Comparison of ENCODE assay signal across 1 cellular context in genomic region chr3:197522183-197522715, GRCh38.
A peak's percentile ranks its signal among the peaks of the same experiment; 100 is the strongest.
TF ChIP-seq lines count a peak whose summit lies in the region.

No MANE protein-coding gene starts in this region.

TF ChIP-seq in HepG2, 621 proteins besides CTCF, POLR2A, EP300 and RAD21 (continued from another document and continues in another):
- TF ChIP-seq ZNF800 (CRISPR knock-in tag; IDR thresholded peaks at IDR 0.05) (no peak), ARNT (IDR thresholded peaks at IDR 0.05) (no peak), AKAP8 (CRISPR knock-in tag; IDR thresholded peaks at IDR 0.05) (no peak), SMC3 (IDR thresholded peaks at IDR 0.05; ENCODE audit: low read length) (no peak), FUBP1 (CRISPR knock-in tag; IDR thresholded peaks at IDR 0.05; ENCODE audit: borderline replicate concordance) (no peak), ZFY (CRISPR knock-in tag; IDR thresholded peaks at IDR 0.05) (no peak), SCMH1 (CRISPR knock-in tag; IDR thresholded peaks at IDR 0.05; ENCODE audit: borderline replicate concordance) (no peak), MAX (IDR thresholded peaks at IDR 0.05) (peak; percentile 40; the same call in 1 of the 2 replicates), HNRNPL (IDR thresholded peaks at IDR 0.05; ENCODE audit: low read depth, low read length) (0 out of 2 replicates have a peak, but pooled peaks have one; percentile 60), ESRRA (CRISPR knock-in tag; IDR thresholded peaks at IDR 0.05; ENCODE audit: low read depth) (no peak), ETV5 (CRISPR knock-in tag; IDR thresholded peaks at IDR 0.05; ENCODE audit: borderline replicate concordance) (no peak), SPEN (CRISPR knock-in tag; IDR thresholded peaks at IDR 0.05; ENCODE audit: low read depth) (no peak), SP4 (CRISPR knock-in tag; IDR thresholded peaks at IDR 0.05) (no peak), PATZ1 (CRISPR knock-in tag; IDR thresholded peaks at IDR 0.05) (no peak), ZSCAN31 (CRISPR knock-in tag; IDR thresholded peaks at IDR 0.05; ENCODE audit: low read depth) (0 out of 2 replicates have a peak, but pooled peaks have one; percentile 6), IRF9 (CRISPR knock-in tag; IDR thresholded peaks at IDR 0.05; ENCODE audit: borderline replicate concordance) (no peak), ZNF333 (CRISPR knock-in tag; IDR thresholded peaks at IDR 0.05; ENCODE audit: borderline replicate concordance) (no peak), HMGA1 (CRISPR knock-in tag; conservative IDR thresholded peaks at IDR 0.05) (no peak), ZNF292 (CRISPR knock-in tag; IDR thresholded peaks at IDR 0.05; ENCODE audit: borderline replicate concordance, low read depth) (no peak), BCL6 (CRISPR knock-in tag; IDR thresholded peaks at IDR 0.05) (no peak), HMG20B (CRISPR knock-in tag; conservative IDR thresholded peaks at IDR 0.05) (no peak), HNF4A (CRISPR knock-in tag; IDR thresholded peaks at IDR 0.05) (no peak), TARDBP (CRISPR knock-in tag; IDR thresholded peaks at IDR 0.05) (no peak), PHF8 (CRISPR knock-in tag; IDR thresholded peaks at IDR 0.05) (peak; percentile 13; the same call in 1 of the 2 replicates), ATF2 (CRISPR knock-in tag; IDR thresholded peaks at IDR 0.05) (no peak), SMAD3 (CRISPR knock-in tag; IDR thresholded peaks at IDR 0.05) (no peak), ZBTB42 (CRISPR knock-in tag; IDR thresholded peaks at IDR 0.05) (no peak), ZNF572 (CRISPR knock-in tag; IDR thresholded peaks at IDR 0.05) (no peak), SNAPC2 (CRISPR knock-in tag; IDR thresholded peaks at IDR 0.05) (no peak), ZNF609 (CRISPR knock-in tag; IDR thresholded peaks at IDR 0.05; ENCODE audit: borderline replicate concordance) (peak; percentile 26; the same call in 1 of the 2 replicates), POLR2G (IDR thresholded peaks at IDR 0.05; ENCODE audit: low read depth, low read length) (no peak), MAFK (conservative IDR thresholded peaks at IDR 0.05 in 1 of 2, IDR thresholded peaks at IDR 0.05 in 1 of 2; ENCODE audit: low read length in 2 of 2) (no peak), ZNF382 (CRISPR knock-in tag; IDR thresholded peaks at IDR 0.05; ENCODE audit: borderline replicate concordance) (no peak), SNAPC4 (CRISPR knock-in tag; IDR thresholded peaks at IDR 0.05) (no peak), ZKSCAN1 (IDR thresholded peaks at IDR 0.05; ENCODE audit: low read length) (no peak), KLF13 (CRISPR knock-in tag; IDR thresholded peaks at IDR 0.05) (no peak), PREB (CRISPR knock-in tag; IDR thresholded peaks at IDR 0.05) (no peak), ZNF276 (CRISPR knock-in tag; IDR thresholded peaks at IDR 0.05; ENCODE audit: low read depth) (no peak), ZNF501 (CRISPR knock-in tag; IDR thresholded peaks at IDR 0.05) (no peak), ZNF335 (CRISPR knock-in tag; IDR thresholded peaks at IDR 0.05) (no peak)
